Comparison of ENCODE assay signal across 2 cellular contexts in genomic region chr20:61494763-61495595, GRCh38.
TF ChIP-seq lines count a peak whose summit lies in the region.

No MANE protein-coding gene starts in this region.

TF ChIP-seq in GM23338, 12 proteins besides CTCF, POLR2A, EP300 and RAD21:
- TF ChIP-seq ZNF462 (CRISPR knock-in tag; IDR thresholded peaks at IDR 0.05) (no peak), JUNB (IDR thresholded peaks at IDR 0.05; ENCODE audit: unreplicated experiment) (no peak), NANOG (IDR thresholded peaks at IDR 0.05; ENCODE audit: borderline replicate concordance) (no peak)

TF ChIP-seq in H1, 55 proteins besides CTCF, POLR2A, EP300 and RAD21:
- TF ChIP-seq EGR1 (IDR thresholded peaks at IDR 0.05; ENCODE audit: borderline replicate concordance, low read depth, low read length), result no peak
- no peak for TF ChIP-seq TAF7 (optimal IDR thresholded peaks at IDR 0.05; ENCODE audit: borderline replicate concordance, low read depth, low read length)
- TF ChIP-seq TBP (IDR thresholded peaks at IDR 0.05; ENCODE audit: low read depth, low read length), result no peak
- no peak for TF ChIP-seq CHD7 (IDR thresholded peaks at IDR 0.05; ENCODE audit: insufficient replicate concordance, low read length)
- TF ChIP-seq CBX5 (IDR thresholded peaks at IDR 0.05; ENCODE audit: low read depth, low read length), result no peak
- TF ChIP-seq SIN3A (conservative IDR thresholded peaks at IDR 0.05 in 1 of 2, IDR thresholded peaks at IDR 0.05 in 1 of 2; ENCODE audit: low read depth in 1 of 2, low read length in 2 of 2), result no peak
- no peak for TF ChIP-seq SP1 (IDR thresholded peaks at IDR 0.05; ENCODE audit: low read depth, low read length)
- no peak for TF ChIP-seq KDM4A (IDR thresholded peaks at IDR 0.05; ENCODE audit: low read depth, low read length, severe bottlenecking)
- no peak for TF ChIP-seq FOSL1 (IDR thresholded peaks at IDR 0.05; ENCODE audit: insufficient read depth, low read depth, low read length)
- no peak for TF ChIP-seq JUND (IDR thresholded peaks at IDR 0.05; ENCODE audit: low read length)
- TF ChIP-seq TEAD4 (IDR thresholded peaks at IDR 0.05; ENCODE audit: low read depth, low read length), result no peak
- no peak for TF ChIP-seq JUN (IDR thresholded peaks at IDR 0.05; ENCODE audit: low read depth, low read length)
- TF ChIP-seq KDM1A (IDR thresholded peaks at IDR 0.05; ENCODE audit: borderline replicate concordance, low read length), result no peak
- no peak for TF ChIP-seq SRF (IDR thresholded peaks at IDR 0.05; ENCODE audit: low read depth, low read length)
- no peak for TF ChIP-seq TAF1 (IDR thresholded peaks at IDR 0.05; ENCODE audit: low read depth, low read length)
TF ChIP-seq in H1: peak in this region for 0.
